1 cellular context compared by ENCODE assay signal in the genomic region with DNA sequence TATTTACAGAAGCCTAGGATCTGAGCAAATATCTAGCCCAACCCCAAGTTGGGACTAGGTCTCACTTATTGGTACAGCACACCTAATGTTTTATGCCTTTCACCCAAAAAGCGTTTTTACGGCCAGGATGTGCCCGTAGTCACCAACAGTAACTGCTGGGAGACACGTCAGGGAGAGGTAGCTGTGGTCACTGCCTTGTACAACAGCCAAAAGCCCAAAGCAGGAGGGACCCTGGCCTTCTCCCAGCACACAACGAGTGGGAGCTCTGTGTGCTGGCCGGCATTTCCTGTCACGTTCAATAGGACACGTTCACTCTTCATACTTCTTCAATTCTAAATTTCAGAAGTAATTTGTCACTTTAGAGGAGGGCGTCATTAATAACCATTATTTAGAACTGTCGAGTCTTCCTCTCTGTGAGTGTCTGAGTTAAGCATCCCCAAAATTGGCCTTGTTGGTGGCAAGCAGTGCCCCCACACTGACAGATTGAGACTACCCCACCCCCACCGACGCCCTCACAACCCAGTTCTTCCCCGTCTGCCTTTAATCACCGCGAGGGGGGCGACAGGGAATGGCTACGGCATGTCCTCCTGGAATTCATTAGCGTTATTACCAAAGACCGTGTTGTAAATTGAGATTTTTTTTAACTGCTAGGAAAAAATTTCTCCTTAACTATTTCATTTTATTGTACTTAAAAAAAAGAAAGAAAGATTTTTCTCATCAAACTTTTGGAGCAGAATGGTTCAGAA.
TF ChIP-seq lines count a peak whose summit lies in the region.

No MANE protein-coding gene starts in this region.

TF ChIP-seq in HepG2, 621 proteins besides CTCF, POLR2A, EP300 and RAD21:
- TF ChIP-seq ZKSCAN5 (CRISPR knock-in tag; IDR thresholded peaks at IDR 0.05) = no peak
- no peak for TF ChIP-seq MLX (CRISPR knock-in tag; IDR thresholded peaks at IDR 0.05)
- no peak for TF ChIP-seq RNF219 (CRISPR knock-in tag; IDR thresholded peaks at IDR 0.05)
- TF ChIP-seq, protein P1, sequence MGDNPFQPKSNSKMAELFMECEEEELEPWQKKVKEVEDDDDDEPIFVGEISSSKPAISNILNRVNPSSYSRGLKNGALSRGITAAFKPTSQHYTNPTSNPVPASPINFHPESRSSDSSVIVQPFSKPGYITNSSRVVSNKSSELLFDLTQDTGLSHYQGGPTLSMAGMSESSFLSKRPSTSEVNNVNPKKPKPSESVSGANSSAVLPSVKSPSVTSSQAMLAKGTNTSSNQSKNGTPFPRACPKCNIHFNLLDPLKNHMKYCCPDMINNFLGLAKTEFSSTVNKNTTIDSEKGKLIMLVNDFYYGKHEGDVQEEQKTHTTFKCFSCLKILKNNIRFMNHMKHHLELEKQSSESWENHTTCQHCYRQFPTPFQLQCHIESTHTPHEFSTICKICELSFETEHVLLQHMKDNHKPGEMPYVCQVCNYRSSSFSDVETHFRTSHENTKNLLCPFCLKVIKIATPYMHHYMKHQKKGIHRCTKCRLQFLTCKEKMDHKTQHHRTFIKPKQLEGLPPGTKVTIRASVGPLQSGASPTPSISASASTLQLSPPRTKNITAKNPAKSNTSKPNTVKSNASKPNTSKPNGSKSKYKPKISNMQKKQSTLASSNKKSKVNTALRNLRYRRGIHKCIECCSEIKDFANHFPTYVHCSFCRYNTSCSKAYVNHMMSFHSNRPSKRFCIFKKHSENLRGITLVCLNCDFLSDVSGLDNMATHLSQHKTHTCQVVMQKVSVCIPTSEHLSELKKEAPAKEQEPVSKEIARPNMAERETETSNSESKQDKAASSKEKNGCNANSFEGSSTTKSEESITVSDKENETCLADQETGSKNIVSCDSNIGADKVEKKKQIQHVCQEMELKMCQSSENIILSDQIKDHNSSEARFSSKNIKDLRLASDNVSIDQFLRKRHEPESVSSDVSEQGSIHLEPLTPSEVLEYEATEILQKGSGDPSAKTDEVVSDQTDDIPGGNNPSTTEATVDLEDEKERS (CRISPR knock-in tag; IDR thresholded peaks at IDR 0.05) = no peak
